ENCODE assay signal across 8 cellular contexts in the genomic region with DNA sequence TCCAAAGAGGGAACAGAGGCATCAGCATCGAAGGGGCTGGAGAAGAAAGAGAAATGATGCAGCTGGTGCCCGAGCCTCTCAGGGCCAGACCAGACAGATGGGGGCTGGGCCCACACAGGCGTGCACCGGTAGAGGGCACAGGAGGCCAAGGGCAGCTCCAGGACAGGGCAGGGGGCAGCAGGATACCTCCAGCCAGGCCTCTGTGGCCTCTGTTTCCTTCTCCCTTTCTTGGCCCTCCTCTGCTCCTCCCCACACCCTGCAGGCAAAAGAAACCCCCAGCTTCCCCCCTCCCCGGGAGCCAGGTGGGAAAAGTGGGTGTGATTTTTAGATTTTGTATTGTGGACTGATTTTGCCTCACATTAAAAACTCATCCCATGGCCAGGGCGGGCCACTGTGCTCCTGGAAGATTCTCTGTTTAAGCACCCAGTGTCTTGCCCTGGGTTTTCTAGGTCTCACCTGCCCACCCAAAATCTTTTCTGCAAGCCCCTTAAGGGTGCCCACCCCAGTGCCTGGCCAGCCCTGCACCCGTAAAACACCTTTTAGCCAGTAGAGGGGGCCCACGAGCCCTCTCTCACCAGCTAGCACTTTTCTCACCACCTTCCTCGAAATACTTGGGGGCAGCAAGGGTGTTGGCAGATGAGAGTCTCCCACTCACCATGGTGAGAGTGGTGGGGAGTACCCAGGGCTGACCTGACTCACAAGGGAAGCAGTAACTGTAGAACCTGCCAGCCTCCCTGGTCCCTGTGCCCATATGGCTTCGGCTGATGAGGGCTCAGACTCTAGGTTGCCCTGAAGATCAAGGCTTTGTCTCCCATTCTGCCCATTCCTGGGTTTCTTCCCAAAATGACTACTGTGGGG. TPM values are rescaled to one million over a fixed set of nuclear protein-coding genes. Genes with fewer than 3 reads are reported as not detected.
A peak's percentile ranks its signal among the peaks of the same experiment; 100 is the strongest.
DNase-seq lines count a peak whose midpoint lies in the region; ATAC-seq, FAIRE-seq and TF ChIP-seq lines count a peak whose summit lies in the region.

No MANE protein-coding gene starts in this region.

- WGBS in SK-N-SH (ENCODE audit: low lambda C conversion rate): 20% methylated on average over 8 of the region's 10 CpGs

- peak overlapping the region; percentile 5 for H3K27ac ChIP-seq in CD4-positive, alpha-beta memory T cell (ENCODE audit: low read depth, low read length)
- H3K27ac ChIP-seq in SK-N-SH (ENCODE audit: low read depth in 2 of 2, low read length in 1 of 2): peak overlapping the region; percentile 93 to 99
- H3K27ac ChIP-seq in right atrium auricular region: peak overlapping the region; percentile 89 to 94
- peak overlapping the region; percentile 86 to 93 (median 89) for H3K27ac ChIP-seq in gastrocnemius medialis

- peaks cover 0 to 22% of the 10 kb centered on the region in 2 donors for H3K36me3 Mint-ChIP-seq in CD4-positive, alpha-beta memory T cell
- H3K36me3 Mint-ChIP-seq in activated naive CD4-positive, alpha-beta T cell treated with anti-CD3 and anti-CD28 coated beads, Interleukin-2, amount 50 U/mL, for 72 hours: peaks cover 0 to 9% of the 10 kb centered on the region in 2 donors

- no peaks in the 10 kb centered on the region for H4K20me1 ChIP-seq in SK-N-SH (ENCODE audit: insufficient read depth)

- peak in 1 of 2 donors; percentile 10 for ATAC-seq in activated naive CD4-positive, alpha-beta T cell treated with anti-CD3 and anti-CD28 coated beads, Interleukin-2, amount 50 U/mL, for 72 hours
- ATAC-seq in gastrocnemius medialis (peak in 1 of 2 donors; percentile 15), HG03108 (IDR thresholded peaks at IDR 0.05; ENCODE audit: unreplicated experiment) (no peak), GM19395 (IDR thresholded peaks at IDR 0.05; ENCODE audit: unreplicated experiment) (no peak)

- FAIRE-seq in HTR-8/SVneo (lab: Jason Lieb, UNC): no peak

- no peak for TF ChIP-seq EP300 in SK-N-SH (IDR thresholded peaks at IDR 0.05; ENCODE audit: borderline replicate concordance in 1 of 2, low read depth in 1 of 2, low read length in 1 of 2)

- peaks cover 17% of the 10 kb centered on the region; the same call in 1 of the 2 replicates for H3K79me2 ChIP-seq in SK-N-SH (ENCODE audit: insufficient read depth)

- peak overlapping the region in 2 of 8 donors; percentile 15 to 64 for H3K4me3 Mint-ChIP-seq in CD4-positive, alpha-beta memory T cell

- H3K9me2 ChIP-seq in SK-N-SH: no peaks in the 10 kb centered on the region

- H3K9me3 Mint-ChIP-seq in CD4-positive, alpha-beta memory T cell: no peaks in the 10 kb centered on the region
- H3K9me3 Mint-ChIP-seq in activated naive CD4-positive, alpha-beta T cell treated with anti-CD3 and anti-CD28 coated beads, Interleukin-2, amount 50 U/mL, for 72 hours: no peaks in the 10 kb centered on the region

- H3K27me3 ChIP-seq in CD4-positive, alpha-beta memory T cell (ENCODE audit: insufficient read depth, low read length): no peaks in the 10 kb centered on the region
- no peaks in the 10 kb centered on the region for H3K27me3 ChIP-seq in SK-N-SH (ENCODE audit: insufficient read depth)
- H3K27me3 ChIP-seq in right atrium auricular region: no peaks in the 10 kb centered on the region
- no peaks in the 10 kb centered on the region for H3K27me3 ChIP-seq in gastrocnemius medialis

- POLR2A ChIA-PET in CD4-positive, alpha-beta memory T cell (lab: Charles Lee; ENCODE audit: partially characterized antibody): interaction anchor here (1.1 to 5.9 kb wide), 4 partner anchors 8 to 43 kb away, joined by 3 to 32 read pairs (median 14); a partner anchor contains a TSS
- POLR2A ChIA-PET in SK-N-SH (lab: Yijun Ruan, JAX): interaction anchor here (0.5 to 8.9 kb wide), 8 partner anchors 22 to 948 kb away, joined by 3 to 181 read pairs (median 6); a partner anchor contains a TSS

- peaks cover 17% of the 10 kb centered on the region for H3K36me3 ChIP-seq in CD4-positive, alpha-beta memory T cell (ENCODE audit: insufficient read depth, low read length)
- H3K36me3 ChIP-seq in SK-N-SH (replicated peaks in 1 of 2; ENCODE audit: control insufficient read depth in 1 of 2, insufficient read depth in 2 of 2, low read length in 1 of 2) (peaks cover 16 to 17% of the 10 kb centered on the region in 2 experiments), right atrium auricular region (peaks cover 24% of the 10 kb centered on the region), gastrocnemius medialis (peaks cover 0 to 15% of the 10 kb centered on the region in 2 donors)

- H3K9ac ChIP-seq in SK-N-SH: peak overlapping the region; percentile 48; the same call in 1 of the 2 replicates

- DNase-seq in CD4-positive, alpha-beta memory T cell: peak; percentile 44 to 59 (median 54)
- DNase-seq in HTR-8/SVneo (ENCODE audit: insufficient read length, low spot score) (peak; percentile 69), SK-N-SH (peak; percentile 70), right atrium auricular region (ENCODE audit: low spot score) (no peak), gastrocnemius medialis (peak in 1 of 2 donors; percentile 55)
- DNase-seq in activated naive CD4-positive, alpha-beta T cell treated with anti-CD3 and anti-CD28 coated beads, Interleukin-2, amount 50 U/mL, for 72 hours (ENCODE audit: low spot score in 2 of 2): peak; percentile 65 to 72

- TF ChIP-seq CTCF in SK-N-SH (IDR thresholded peaks at IDR 0.05) (peak; percentile 93), right atrium auricular region (IDR thresholded peaks at IDR 0.05) (peak; percentile 64 to 89), gastrocnemius medialis (IDR thresholded peaks at IDR 0.05 in 4 of 5, conservative IDR thresholded peaks at IDR 0.05 in 1 of 5) (peak; percentile 67 to 90 (median 81))

- peaks cover 13 to 37% (median 23%) of the 10 kb centered on the region in 4 donors for H3K4me1 Mint-ChIP-seq in CD4-positive, alpha-beta memory T cell

- no peaks in the 10 kb centered on the region for H3K9me3 ChIP-seq in CD4-positive, alpha-beta memory T cell (ENCODE audit: control insufficient read depth in 1 of 2, low read length in 2 of 2)
- no peaks in the 10 kb centered on the region for H3K9me3 ChIP-seq in SK-N-SH
- H3K9me3 ChIP-seq in right atrium auricular region: no peaks in the 10 kb centered on the region
- no peaks in the 10 kb centered on the region for H3K9me3 ChIP-seq in gastrocnemius medialis

- CTCF ChIA-PET in CD4-positive, alpha-beta memory T cell (lab: Charles Lee; ENCODE audit: partially characterized antibody): interaction anchor here (0.7 to 35.9 kb wide), 13 partner anchors 9 to 154 kb away, joined by 3 to 1094 read pairs (median 5); a partner anchor contains a TSS
- CTCF ChIA-PET in SK-N-SH (lab: Yijun Ruan, JAX): interaction anchor here (0.6 to 31.0 kb wide), 26 partner anchors 8 to 459 kb away, joined by 3 to 1802 read pairs (median 4); a partner anchor contains a TSS

- intact Hi-C loops in CD4-positive, alpha-beta memory T cell (cut with micrococcal nuclease): loop anchor here (1.0 kb wide), 2 partner anchors 9 to 43 kb away; no protein-coding TSS in a partner anchor
- intact Hi-C loops in gastrocnemius medialis (cut with DNase I; ENCODE audit: low total_unique reads): loop anchor here (1.0 to 5.0 kb wide), 3 partner anchors 43 to 153 kb away; a partner anchor contains a TSS

- H2AFZ ChIP-seq in SK-N-SH (ENCODE audit: low read depth): no peak overlapping the region

- H3K4me1 ChIP-seq in CD4-positive, alpha-beta memory T cell (ENCODE audit: insufficient read depth, low read length): peaks cover 21% of the 10 kb centered on the region
- H3K4me1 ChIP-seq in SK-N-SH (ENCODE audit: control insufficient read depth in 1 of 2, insufficient read depth in 2 of 2, low read depth in 1 of 2, low read length in 1 of 2): peaks cover 45 to 65% of the 10 kb centered on the region in 2 experiments
- peaks cover 0 to 54% of the 10 kb centered on the region in 2 donors for H3K4me1 ChIP-seq in right atrium auricular region
- H3K4me1 ChIP-seq in gastrocnemius medialis: peaks cover 13 to 22% of the 10 kb centered on the region in 2 donors

- H3K4me3 ChIP-seq in CD4-positive, alpha-beta memory T cell (ENCODE audit: low read length in 2 of 2): no peak overlapping the region
- peak overlapping the region in 1 of 2 experiments; percentile 49; a peak in 1 of 4 replicates for H3K4me3 ChIP-seq in SK-N-SH (ENCODE audit: low read depth in 2 of 2, low read length in 1 of 2)
- H3K4me3 ChIP-seq in right atrium auricular region: no peak overlapping the region
- no peak overlapping the region for H3K4me3 ChIP-seq in gastrocnemius medialis

- in situ Hi-C loops in gastrocnemius medialis (cut with MboI; ENCODE audit: low sequenced_read_pairs in 4 of 4): loop anchor here in 1 of 4 donors (25.0 kb wide), 1 partner anchor 168 kb away; a partner anchor contains a TSS

- H3K27ac Mint-ChIP-seq in CD4-positive, alpha-beta memory T cell: peak overlapping the region in 6 of 7 donors; percentile 53 to 87 (median 69)
- peak overlapping the region; percentile 72 to 79 for H3K27ac Mint-ChIP-seq in activated naive CD4-positive, alpha-beta T cell treated with anti-CD3 and anti-CD28 coated beads, Interleukin-2, amount 50 U/mL, for 72 hours

- peak overlapping the region; percentile 49; the same call in 1 of the 2 replicates for H3K4me2 ChIP-seq in SK-N-SH

- H3F3A ChIP-seq in SK-N-SH (replicated peaks; ENCODE audit: insufficient read depth): peaks cover 64% of the 10 kb centered on the region

- no peaks in the 10 kb centered on the region for H3K27me3 Mint-ChIP-seq in CD4-positive, alpha-beta memory T cell

- peak; percentile 68 for TF ChIP-seq RAD21 in SK-N-SH (IDR thresholded peaks at IDR 0.05; ENCODE audit: low read length)

- TF ChIP-seq POLR2A in gastrocnemius medialis (IDR thresholded peaks at IDR 0.05): no peak

TF ChIP-seq in SK-N-SH, 30 proteins besides CTCF, POLR2A, EP300 and RAD21 (continues in another document):
- no peak for TF ChIP-seq YY1 (IDR thresholded peaks at IDR 0.05; ENCODE audit: low read depth)

RNA-seq across cellular contexts. Expression of a gene that starts 35.7 kb away (rescaled TPM):
- total RNA-seq in CD4-positive, alpha-beta memory T cell: under 1 TPM in 1 of 2 experiments, not detected in 1; 0.50 TPM
- polyA plus RNA-seq in CD4-positive, alpha-beta memory T cell: 1 to 10 TPM in 1 of 2 donors, under 1 TPM in 1; 0.49 to 1.4 TPM
- 324 and 493 TPM in 2 replicates for polyA plus RNA-seq in SK-N-SH (2012; rRNA removed)
- 194 and 301 TPM in 2 replicates for polyA plus RNA-seq in SK-N-SH (2012; cell fraction: cytosol; rRNA removed)
- 945 and 1,537 TPM in 2 replicates for polyA plus RNA-seq in SK-N-SH (2012; cell fraction: nucleus; rRNA removed)
- total RNA-seq in activated naive CD4-positive, alpha-beta T cell treated with anti-CD3 and anti-CD28 coated beads, Interleukin-2, amount 50 U/mL, for 72 hours: 10 to 100 TPM in 1 of 2 donors, 1 to 10 TPM in 1; 1.4 to 19.4 TPM
- 100 to 1,000 TPM; 450 to 815 TPM for total RNA-seq in right atrium auricular region
- 100 to 1,000 TPM; 115 to 206 (median 148) TPM for total RNA-seq in gastrocnemius medialis

RNA-seq across cellular contexts. Expression of a gene that starts 55.1 kb away (rescaled TPM):
- 100 to 1,000 TPM; 133 to 156 TPM for total RNA-seq in CD4-positive, alpha-beta memory T cell
- polyA plus RNA-seq in CD4-positive, alpha-beta memory T cell: 100 to 1,000 TPM; 166 to 171 TPM
- polyA plus RNA-seq in SK-N-SH (2012; rRNA removed): 160 and 176 TPM in 2 replicates
- polyA plus RNA-seq in SK-N-SH (2012; cell fraction: cytosol; rRNA removed): 86.0 and 123 TPM in 2 replicates
- 153 and 200 TPM in 2 replicates for polyA plus RNA-seq in SK-N-SH (2012; cell fraction: nucleus; rRNA removed)
- total RNA-seq in activated naive CD4-positive, alpha-beta T cell treated with anti-CD3 and anti-CD28 coated beads, Interleukin-2, amount 50 U/mL, for 72 hours: 100 to 1,000 TPM; 108 to 124 TPM
- 10 to 100 TPM; 31.7 to 45.7 TPM for total RNA-seq in right atrium auricular region
- 10 to 100 TPM; 22.7 to 31.0 (median 26.4) TPM for total RNA-seq in gastrocnemius medialis

Comparison
In these comparisons a context has a peak if more than half of its experiments do, and no peak if none do; other contexts are left out.
1. H3K27ac ChIP-seq: peak in every context shown above with its lines; median percentile 96 in SK-N-SH; 92 in right atrium auricular region; 89 in gastrocnemius medialis; 5 in CD4-positive, alpha-beta memory T cell.
2. RNA of a gene that starts 35.7 kb away (total RNA-seq): 450 to 815 TPM in right atrium auricular region and 115 to 206 TPM in gastrocnemius medialis; 1.4 to 19.4 TPM in activated naive CD4-positive, alpha-beta T cell treated with anti-CD3 and anti-CD28 coated beads, Interleukin-2, amount 50 U/mL, for 72 hours and 0.50 TPM in CD4-positive, alpha-beta memory T cell; every median in the first group is over 4 times any median in the second.
3. Peak in every context shown above with its lines, with median percentiles within 50 percentile points of each other: CTCF ChIP-seq.